Comparison of ENCODE assay signal across 32 cellular contexts in the genomic region with DNA sequence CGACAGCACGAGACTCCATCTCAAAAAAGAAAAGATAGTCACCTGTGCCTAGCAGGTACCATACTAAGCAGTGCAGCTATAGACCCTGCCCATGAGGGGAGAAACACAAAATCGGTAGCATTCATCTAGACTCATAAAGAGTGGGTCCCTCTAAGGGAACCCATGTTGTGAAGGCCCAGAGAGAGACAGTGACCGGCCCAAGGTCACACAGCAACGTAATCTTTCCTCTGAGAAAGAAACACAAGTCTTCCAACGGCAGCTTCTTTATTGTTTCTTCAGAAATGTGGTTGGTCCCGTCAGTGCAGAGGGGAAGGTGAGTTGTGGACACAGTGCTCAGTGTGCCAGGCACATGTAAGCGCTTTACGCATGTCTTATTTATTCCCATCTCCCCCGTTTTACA.
"Had no signal": no experiment of that assay in that cellular context is flagged by ENCODE, and none has a peak within 500 bp of the region (broad histone marks: within the 10 kb centered on the region; RNA-seq: fewer than 3 reads in every experiment).

No MANE protein-coding gene starts in this region.

- H3K36me3 Mint-ChIP-seq: activated naive CD4-positive, alpha-beta T cell treated with anti-CD3 and anti-CD28 coated beads, Interleukin-2, amount 50 U/mL, for 24 hours; activated naive CD8-positive, alpha-beta T cell treated with anti-CD3 and anti-CD28 coated beads, Interleukin-2, amount 10 ng/mL, durations not matched to agents 7 days and 5 days had no signal

- H3K9me3 Mint-ChIP-seq: activated CD4-positive, alpha-beta memory T cell treated with anti-CD3 and anti-CD28 coated beads, Interleukin-2, amount 10 ng/mL, durations not matched to agents 7 days and 5 days; activated naive CD4-positive, alpha-beta T cell treated with anti-CD3 and anti-CD28 coated beads, Interleukin-2, amount 50 U/mL, for 24 hours; activated naive CD8-positive, alpha-beta T cell treated with anti-CD3 and anti-CD28 coated beads, Interleukin-2, amount 10 ng/mL, durations not matched to agents 7 days and 5 days; activated T-cell treated with anti-CD3 and anti-CD28 coated beads, Interleukin-2, amount 50 U/mL, for 24 hours; activated T-helper 2 cell treated with anti-CD3 and anti-CD28 coated beads, Interferon-gamma antibody, Interleukin-2, Interleukin-4, amounts not matched to agents 10 μg/mL and 5 μg/mL and 100 μg/mL, durations not matched to agents 14 hours and 24 hours and 36 hours had no signal

- H3K27me3 Mint-ChIP-seq: activated CD4-positive, alpha-beta memory T cell treated with anti-CD3 and anti-CD28 coated beads, Interleukin-2, amount 10 ng/mL, durations not matched to agents 7 days and 5 days; activated naive CD4-positive, alpha-beta T cell treated with anti-CD3 and anti-CD28 coated beads, Interleukin-2, amount 50 U/mL, for 24 hours; activated naive CD8-positive, alpha-beta T cell treated with anti-CD3 and anti-CD28 coated beads, Interleukin-2, amount 10 ng/mL, durations not matched to agents 7 days and 5 days; activated T-cell treated with anti-CD3 and anti-CD28 coated beads, Interleukin-2, amount 50 U/mL, for 24 hours had no signal

- H3K4me1 Mint-ChIP-seq: activated CD4-positive, alpha-beta memory T cell treated with anti-CD3 and anti-CD28 coated beads, Interleukin-2, amount 10 ng/mL, durations not matched to agents 7 days and 5 days; activated naive CD4-positive, alpha-beta T cell treated with anti-CD3 and anti-CD28 coated beads, Interleukin-2, amount 50 U/mL, for 24 hours; activated naive CD8-positive, alpha-beta T cell treated with anti-CD3 and anti-CD28 coated beads, Interleukin-2, amount 10 ng/mL, durations not matched to agents 7 days and 5 days had no signal

- H3K9me3 ChIP-seq: ascending aorta, MG63, SJCRH30 had no signal

- H3K27ac Mint-ChIP-seq: activated CD4-positive, alpha-beta memory T cell treated with anti-CD3 and anti-CD28 coated beads, Interleukin-2, amount 10 ng/mL, durations not matched to agents 7 days and 5 days; activated naive CD4-positive, alpha-beta T cell treated with anti-CD3 and anti-CD28 coated beads, Interleukin-2, amount 50 U/mL, for 24 hours; activated naive CD8-positive, alpha-beta T cell treated with anti-CD3 and anti-CD28 coated beads, Interleukin-2, amount 10 ng/mL, durations not matched to agents 7 days and 5 days; activated T-cell treated with anti-CD3 and anti-CD28 coated beads, Interleukin-2, amount 50 U/mL, for 24 hours; activated T-helper 2 cell treated with anti-CD3 and anti-CD28 coated beads, Interferon-gamma antibody, Interleukin-2, Interleukin-4, amounts not matched to agents 10 μg/mL and 5 μg/mL and 100 μg/mL, durations not matched to agents 14 hours and 24 hours and 36 hours had no signal

- H3K27me3 ChIP-seq: ascending aorta, MG63, SJCRH30 had no signal

- DNase-seq: activated CD4-positive, alpha-beta memory T cell treated with anti-CD3 and anti-CD28 coated beads, Interleukin-2, amount 10 ng/mL, durations not matched to agents 7 days and 5 days; activated CD4-positive, alpha-beta T cell treated with anti-CD3 and anti-CD28 coated beads for 1 hour; activated CD4-positive, alpha-beta T cell treated with anti-CD3 and anti-CD28 coated beads for 48 hours; activated CD4-positive, CD25-positive, alpha-beta regulatory T cell; activated gamma-delta T cell; activated naive CD4-positive, alpha-beta T cell treated with Interleukin-2 at 50 U/mL for 16 hours; activated naive CD8-positive, alpha-beta T cell treated with anti-CD3 and anti-CD28 coated beads, Interleukin-2, amount 10 ng/mL, durations not matched to agents 7 days and 5 days; activated T-cell treated with anti-CD3 and anti-CD28 coated beads, Interleukin-2, amount 50 U/mL, for 24 hours; amygdala; caudate nucleus; cerebellar nuclear complex; Karpas-422; KBM-7; NCI-H1048; NCI-H1105 treated with DMSO at 0.1 percent for 48 hours; NCI-H1436; NCI-H1930; NCI-H2081 treated with DMSO at 0.1 percent for 48 hours; NCI-H345; NCI-H524 treated with DMSO at 0.1 percent for 48 hours; SHP77; SJCRH30; T-helper 1 cell; T-helper 2 cell; T-helper 9 cell; WERI-Rb-1 had no signal

- H3K4me3 ChIP-seq: ascending aorta, MG63, SJCRH30, SK-N-MC had no signal

- H3K4me3 Mint-ChIP-seq: activated CD4-positive, alpha-beta memory T cell treated with anti-CD3 and anti-CD28 coated beads, Interleukin-2, amount 10 ng/mL, durations not matched to agents 7 days and 5 days; activated naive CD4-positive, alpha-beta T cell treated with anti-CD3 and anti-CD28 coated beads, Interleukin-2, amount 50 U/mL, for 24 hours; activated naive CD8-positive, alpha-beta T cell treated with anti-CD3 and anti-CD28 coated beads, Interleukin-2, amount 10 ng/mL, durations not matched to agents 7 days and 5 days; activated T-cell treated with anti-CD3 and anti-CD28 coated beads, Interleukin-2, amount 50 U/mL, for 24 hours had no signal

- ATAC-seq: Panc1 had no signal

- H3K27ac ChIP-seq: ascending aorta, SJCRH30, SK-N-MC, WERI-Rb-1 had no signal

- H3K4me1 ChIP-seq: SJCRH30 had no signal

- H3K36me3 ChIP-seq: ascending aorta, SJCRH30, WERI-Rb-1 had no signal
